Comparison of ENCODE assay signal across 10 cellular contexts in genomic region chr15:69045810-69046209, GRCh38. TPM values are rescaled to one million over a fixed set of nuclear protein-coding genes. Genes with fewer than 3 reads are reported as not detected.
DNase-seq lines count a peak whose midpoint lies in the region; ATAC-seq and TF ChIP-seq lines count a peak whose summit lies in the region.
"Had no signal": no experiment of that assay in that cellular context is flagged by ENCODE, and none has a peak within 500 bp of the region (broad histone marks: within the 10 kb centered on the region; RNA-seq: fewer than 3 reads in every experiment).

No MANE protein-coding gene starts in this region.

- TF ChIP-seq POLR2A in HCT116 (IDR thresholded peaks at IDR 0.05; ENCODE audit: borderline replicate concordance, extremely low read depth, insufficient read depth, insufficient read length): no peak

- peak overlapping the region; percentile 75 for H2AFZ ChIP-seq in HCT116 (ENCODE audit: low read depth, low read length, poor library complexity, severe bottlenecking)

- H3K79me2 ChIP-seq in HCT116 (ENCODE audit: insufficient read depth, low read length): no peaks in the 10 kb centered on the region

- TF ChIP-seq CTCF in HCT116 (IDR thresholded peaks at IDR 0.05 in 2 of 3, conservative IDR thresholded peaks at IDR 0.05 in 1 of 3; ENCODE audit: borderline replicate concordance in 1 of 3, insufficient read depth in 1 of 3, low read depth in 2 of 3, low read length in 2 of 3) (peak; percentile 5 to 52 (median 44); a peak in 5 of 6 replicates), RWPE1 (conservative IDR thresholded peaks at IDR 0.05; ENCODE audit: low read depth) (no peak)

- peak overlapping the region; percentile 64 for H3K4me2 ChIP-seq in HCT116 (ENCODE audit: low read length)

- CTCF ChIA-PET in HCT116 (lab: Charles Lee): interaction anchor here (1.3 to 2.5 kb wide), 4 partner anchors 11 to 179 kb away, joined by 3 to 12 read pairs (median 8); no protein-coding TSS in a partner anchor
- CTCF ChIA-PET in RWPE1 (lab: Yijun Ruan, JAX): interaction anchor here (0.5 to 1.2 kb wide), 2 partner anchors 121 to 364 kb away, joined by 3 to 4 read pairs; no protein-coding TSS in a partner anchor

- intact Hi-C loops in HCT116 (cut with micrococcal nuclease): no loop called here

- H3K4me3 ChIP-seq in HCT116 (replicated peaks in 1 of 2; ENCODE audit: low read depth in 1 of 2, low read length in 2 of 2): no peak overlapping the region; a peak in 1 of 4 replicates
- H3K4me3 ChIP-seq: Peyer's patch had no signal

- no peak for TF ChIP-seq RAD21 in HCT116 (IDR thresholded peaks at IDR 0.05; ENCODE audit: low read depth)

- peak; percentile 94 for ATAC-seq in HCT116
- ATAC-seq in HG03457 (IDR thresholded peaks at IDR 0.05; ENCODE audit: unreplicated experiment): no peak

- H3K9me2 ChIP-seq in HCT116 (ENCODE audit: insufficient read depth): no peaks in the 10 kb centered on the region

- H3K4me1 ChIP-seq in HCT116 (ENCODE audit: control insufficient read depth in 1 of 2, insufficient read depth in 2 of 2, low read length in 2 of 2): peaks cover 13 to 34% of the 10 kb centered on the region in 2 experiments; a peak in 3 of 4 replicates
- H3K4me1 ChIP-seq: Peyer's patch had no signal

- peak overlapping the region; percentile 7 for H3K9ac ChIP-seq in HCT116 (ENCODE audit: low read length)

- H3K36me3 ChIP-seq in HCT116 (ENCODE audit: control insufficient read depth in 1 of 2, insufficient read depth in 2 of 2, low read length in 2 of 2): no peaks in the 10 kb centered on the region
- H3K36me3 ChIP-seq: Peyer's patch had no signal

- no peaks in the 10 kb centered on the region for H3K9me3 ChIP-seq in HCT116 (ENCODE audit: control insufficient read depth in 1 of 2, insufficient read depth in 1 of 2, low read depth in 1 of 2, low read length in 2 of 2)
- H3K9me3 ChIP-seq: Peyer's patch had no signal

- no TSS peak for BruUV-seq in HCT116 (replicated peaks; lab: Mats Ljungman, UMichigan)

- no peaks in the 10 kb centered on the region for H3K27me3 ChIP-seq in HCT116 (ENCODE audit: insufficient read depth, low read length)
- H3K27me3 ChIP-seq: Peyer's patch had no signal

- no peaks in the 10 kb centered on the region for H4K20me1 ChIP-seq in HCT116 (ENCODE audit: insufficient read depth)

- DNase-seq in HCT116 (ENCODE audit: low read depth, low spot score) (no peak), RWPE1 (ENCODE audit: low spot score) (no peak), fibroblast of gingiva (ENCODE audit: low read depth) (peak; percentile 14), renal cortical epithelial cell (ENCODE audit: low read depth) (peak; percentile 36), foreskin melanocyte (no peak), NCI-H2081 (lab: John Stamatoyannopoulos, UW) (no peak)
- DNase-seq: activated naive CD4-positive, alpha-beta T cell treated with anti-CD3 and anti-CD28 coated beads for 36 hours; NCI-H187 treated with DMSO at 0.1 percent for 48 hours; Peyer's patch had no signal

- RAD21 ChIA-PET in HCT116 (lab: Charles Lee; ENCODE audit: low non-redundant PET in 1 of 2, low total read pairs in 2 of 2, uncharacterized antibody in 2 of 2, unreplicated experiment in 2 of 2): no interaction called here

- POLR2A ChIA-PET in HCT116 (lab: Charles Lee): interaction anchor here (2.1 kb wide), 1 partner anchor 12 kb away, joined by 4 read pairs; no protein-coding TSS in a partner anchor
- POLR2A ChIA-PET in RWPE1 (lab: Yijun Ruan, JAX; ENCODE audit: low non-redundant PET): no interaction called here

- H3K27ac ChIP-seq in HCT116 (ENCODE audit: low read depth, low read length) (no peak overlapping the region), RWPE1 (peak overlapping the region; percentile 83)
- H3K27ac ChIP-seq: Peyer's patch had no signal

TF ChIP-seq in HCT116, 20 proteins besides CTCF, POLR2A, EP300 and RAD21:
- TF ChIP-seq FOSL1 (IDR thresholded peaks at IDR 0.05; ENCODE audit: low read depth) (no peak), REST (IDR thresholded peaks at IDR 0.05; ENCODE audit: low read depth) (no peak), CBX3 (IDR thresholded peaks at IDR 0.05; ENCODE audit: low read depth) (no peak), CEBPB (IDR thresholded peaks at IDR 0.05; ENCODE audit: low read depth) (peak; percentile 52; the same call in 1 of the 2 replicates)

RNA-seq across cellular contexts. Expression of gene NOX5, which starts 31.3 kb away (rescaled TPM):
- 0.91 TPM for total RNA-seq in HCT116 (2021; ENCODE audit: unreplicated experiment)
- 0.22 and 0.34 TPM in 2 replicates for polyA plus RNA-seq in HCT116 (2012)
- total RNA-seq in renal cortical epithelial cell: 0.55 TPM in 1 of 2 replicates, not detected in the other
- total RNA-seq: activated naive CD4-positive, alpha-beta T cell treated with anti-CD3 and anti-CD28 coated beads for 36 hours had no signal

Comparison
In these comparisons a context has a peak if more than half of its experiments do, and no peak if none do; other contexts are left out.
1. DNase-seq: peak in fibroblast of gingiva (single experiment) and renal cortical epithelial cell (single experiment); none in HCT116 (single experiment), RWPE1 (single experiment), foreskin melanocyte (single experiment) and NCI-H2081 (0 of 2).